In genomic region chr11:67411785-67412152, GRCh38 we compare ENCODE assay signal across 17 cellular contexts. TPM values are rescaled to one million over a fixed set of nuclear protein-coding genes. Genes with fewer than 3 reads are reported as not detected.
DNase-seq lines count a peak whose midpoint lies in the region; ATAC-seq, FAIRE-seq and TF ChIP-seq lines count a peak whose summit lies in the region.
"Had no signal": no experiment of that assay in that cellular context is flagged by ENCODE, and none has a peak within 500 bp of the region (broad histone marks: within the 10 kb centered on the region; RNA-seq: fewer than 3 reads in every experiment).

No MANE protein-coding gene starts in this region.

- H3K18ac ChIP-seq in H1 (ENCODE audit: extremely low read depth, low read length), result no peak overlapping the region; the same call in 1 of the 2 replicates

- no peak overlapping the region for H4K91ac ChIP-seq in H1 (replicated peaks; ENCODE audit: insufficient read length, low read length)

- no peak for ATAC-seq in T-cell (replicated peaks in 1 of 4)
- peak; percentile 15 for ATAC-seq in stimulated activated naive CD8-positive, alpha-beta T cell treated with anti-CD3 and anti-CD28 coated beads, Interleukin-15, amount 100 ng/mL, for 72 hours
- no peak for ATAC-seq in left lobe of liver
- ATAC-seq: psoas muscle had no signal

- peaks cover 4 to 22% (median 13%) of the 10 kb centered on the region in 4 experiments for H3K4me1 ChIP-seq in H1 (replicated peaks in 1 of 4; ENCODE audit: control insufficient read depth in 3 of 4, insufficient read depth in 4 of 4, low read length in 3 of 4)

- H3K4me3 ChIP-seq in H1 (ENCODE audit: extremely low read depth in 1 of 4, insufficient read depth in 2 of 4, low read depth in 3 of 4, low read length in 4 of 4), result no peak overlapping the region
- H3K4me3 ChIP-seq: psoas muscle, testis had no signal

- WGBS in H1 (ENCODE audit: extremely low coverage in 1 of 2, insufficient coverage in 1 of 2, insufficient read length in 1 of 2, insufficient replicate concordance in 2 of 2, low coverage in 1 of 2, low lambda C conversion rate in 2 of 2, missing lambda C conversion rate in 1 of 2), 2 experiments, result 89% methylated on average over 6 of the region's 7 CpGs; no CpG with 5 or more reads in 1 of the 2 experiments

- H3K23ac ChIP-seq in H1 (ENCODE audit: insufficient read length), result no peak overlapping the region

- H3K23me2 ChIP-seq in H1 (ENCODE audit: low read depth, low read length), result 0 out of 2 replicates have a peak, but pooled peaks cover 3% of the 10 kb centered on the region

- no peak overlapping the region for H3K4ac ChIP-seq in H1 (replicated peaks; ENCODE audit: insufficient read length, low read depth, low read length)

- H3K9ac ChIP-seq in H1 (replicated peaks in 1 of 4; ENCODE audit: extremely low read depth in 1 of 4, low read depth in 3 of 4, low read length in 3 of 4), result 0 out of 7 replicates have a peak overlapping the region, but pooled peaks of 1 of the 4 experiments have one; percentile 10

- no peaks in the 10 kb centered on the region for H3K79me2 ChIP-seq in H1 (ENCODE audit: control insufficient read depth in 1 of 2, insufficient read depth in 2 of 2, low read length in 2 of 2)

- no peak overlapping the region for H3K4me2 ChIP-seq in H1 (ENCODE audit: insufficient read depth in 1 of 2, low read depth in 2 of 2, low read length in 2 of 2)

- CTCF ChIA-PET in T-cell (lab: Charles Lee) (no interaction called here), H1 (lab: Charles Lee; ENCODE audit: partially characterized antibody) (interaction anchor here (0.9 to 2.5 kb wide), 6 partner anchors 11 to 66 kb away, joined by 3 to 7 read pairs (median 4); partner anchors contain the start of genes PPP1CA, PTPRCAP and TMEM134)

- peaks cover 78% of the 10 kb centered on the region for H3K4me1 Mint-ChIP-seq in activated T-cell treated with anti-CD3 and anti-CD28 coated beads, Interleukin-2, amount 50 U/mL, for 24 hours (ENCODE audit: low read depth)
- peaks cover 79 to 86% (median 81%) of the 10 kb centered on the region in 3 donors for H3K4me1 Mint-ChIP-seq in T-cell
- peaks cover 84% of the 10 kb centered on the region for H3K4me1 Mint-ChIP-seq in stimulated activated naive CD8-positive, alpha-beta T cell treated with anti-CD3 and anti-CD28 coated beads, Interleukin-15, amount 100 ng/mL, for 72 hours

- no peak overlapping the region for H2BK20ac ChIP-seq in H1 (ENCODE audit: low read length)

- H4K8ac ChIP-seq in H1 (ENCODE audit: extremely low read depth, insufficient read depth, low read length), result no peak overlapping the region

- peak; percentile 48 for DNase-seq in activated T-cell treated with anti-CD3 and anti-CD28 coated beads, Interleukin-2, amount 50 U/mL, for 24 hours
- DNase-seq in activated T-cell treated with anti-CD3 and anti-CD28 coated beads for 4 hours, result no peak
- peak in 2 of 34 experiments; percentile 19 to 28 for DNase-seq in T-cell
- DNase-seq in H1 (ENCODE audit: low read depth in 1 of 2, low spot score in 2 of 2), result no peak
- DNase-seq in stimulated activated naive CD8-positive, alpha-beta T cell treated with anti-CD3 and anti-CD28 coated beads, Interleukin-15, amount 100 ng/mL, for 72 hours, result peak in 1 of 2 donors; percentile 32
- DNase-seq in activated CD8-positive, alpha-beta memory T cell treated with anti-CD3 and anti-CD28 coated beads, Interleukin-2, amount 50 U/mL, for 48 hours, result no peak
- no peak for DNase-seq in left lobe of liver (ENCODE audit: low spot score)
- no peak for DNase-seq in stimulated activated CD4-positive, alpha-beta T cell treated with anti-CD3 and anti-CD28 coated beads, Interleukin-4, amount 100 ng/mL, for 4 hours
- DNase-seq: brain microvascular endothelial cell, Calu3, NCI-H2081, psoas muscle, testis had no signal

- H2BK5ac ChIP-seq in H1 (ENCODE audit: low read depth, low read length), result no peak overlapping the region

- no peaks in the 10 kb centered on the region for H3K79me1 ChIP-seq in H1 (ENCODE audit: low read depth, low read length)

- no peaks in the 10 kb centered on the region for H3K27me3 Mint-ChIP-seq in activated T-cell treated with anti-CD3 and anti-CD28 coated beads, Interleukin-2, amount 50 U/mL, for 24 hours
- H3K27me3 Mint-ChIP-seq in T-cell, result no peaks in the 10 kb centered on the region
- no peaks in the 10 kb centered on the region for H3K27me3 Mint-ChIP-seq in stimulated activated naive CD8-positive, alpha-beta T cell treated with anti-CD3 and anti-CD28 coated beads, Interleukin-15, amount 100 ng/mL, for 72 hours

- POLR2A ChIA-PET in T-cell (lab: Charles Lee) (no interaction called here), H1 (lab: Charles Lee; ENCODE audit: partially characterized antibody) (interaction anchor here (0.7 to 2.6 kb wide), 9 partner anchors 9 to 81 kb away, joined by 3 to 8 read pairs (median 4); partner anchors contain the start of genes RAD9A and RPS6KB2)

- no peak overlapping the region for H3K27ac ChIP-seq in H1 (ENCODE audit: low read depth, low read length)
- H3K27ac ChIP-seq: brain microvascular endothelial cell, psoas muscle, testis had no signal

- H2BK12ac ChIP-seq in H1 (ENCODE audit: low read depth, low read length), result no peak overlapping the region

- TF ChIP-seq POLR2A in H1 (IDR thresholded peaks at IDR 0.05; ENCODE audit: control extremely low read depth in 1 of 2, low read depth in 2 of 2, low read length in 2 of 2), result no peak

- no peak overlapping the region for H2AFZ ChIP-seq in H1 (ENCODE audit: low read length)

- no peak overlapping the region for H3K14ac ChIP-seq in H1 (ENCODE audit: insufficient read length)

- TF ChIP-seq EP300 in H1 (IDR thresholded peaks at IDR 0.05; ENCODE audit: borderline replicate concordance in 1 of 2, low read depth in 2 of 2, low read length in 2 of 2), result no peak

- peaks cover 32% of the 10 kb centered on the region for H3K36me3 Mint-ChIP-seq in activated T-cell treated with anti-CD3 and anti-CD28 coated beads, Interleukin-2, amount 50 U/mL, for 24 hours (ENCODE audit: low read depth)
- peaks cover 6% of the 10 kb centered on the region for H3K36me3 Mint-ChIP-seq in T-cell

- no peak overlapping the region for H3K56ac ChIP-seq in H1 (replicated peaks; ENCODE audit: insufficient read length, low read depth, low read length)

- H4K20me1 ChIP-seq in H1 (replicated peaks in 1 of 2; ENCODE audit: control insufficient read depth in 1 of 2, insufficient read depth in 2 of 2, low read length in 2 of 2), result no peaks in the 10 kb centered on the region

- 0 out of 2 replicates have a peak overlapping the region, but pooled peaks have one; percentile 16 for H2AK5ac ChIP-seq in H1 (ENCODE audit: low read depth, low read length)

- no peak for TF ChIP-seq RAD21 in H1 (IDR thresholded peaks at IDR 0.05 in 1 of 2, conservative IDR thresholded peaks at IDR 0.05 in 1 of 2; ENCODE audit: low read depth in 2 of 2, low read length in 2 of 2)

- no peaks in the 10 kb centered on the region for H3K9me3 ChIP-seq in H1 (ENCODE audit: insufficient read depth in 2 of 2, low read depth in 1 of 2, low read length in 1 of 2)
- H3K9me3 ChIP-seq: psoas muscle, testis had no signal

- peaks cover 0 to 16% (median 5%) of the 10 kb centered on the region in 4 experiments; a peak in 4 of 7 replicates for H3K27me3 ChIP-seq in H1 (replicated peaks in 1 of 4; ENCODE audit: control insufficient read depth in 3 of 4, extremely low read depth in 1 of 4, insufficient read depth in 3 of 4, low read length in 3 of 4)
- H3K27me3 ChIP-seq: testis had no signal

- no peak overlapping the region for H2BK120ac ChIP-seq in H1 (replicated peaks; ENCODE audit: low read depth, low read length)

- H3K27ac Mint-ChIP-seq in activated T-cell treated with anti-CD3 and anti-CD28 coated beads, Interleukin-2, amount 50 U/mL, for 24 hours, result peak overlapping the region; percentile 61
- H3K27ac Mint-ChIP-seq in T-cell, result peak overlapping the region; percentile 97
- peak overlapping the region in 1 of 2 donors; percentile 89 for H3K27ac Mint-ChIP-seq in stimulated activated naive CD8-positive, alpha-beta T cell treated with anti-CD3 and anti-CD28 coated beads, Interleukin-15, amount 100 ng/mL, for 72 hours
- H3K27ac Mint-ChIP-seq: activated T-helper 2 cell treated with anti-CD3 and anti-CD28 coated beads, Interferon-gamma antibody, Interleukin-2, Interleukin-4, amounts not matched to agents 10 μg/mL and 5 μg/mL and 100 μg/mL, durations not matched to agents 14 hours and 24 hours and 36 hours had no signal

- H4K5ac ChIP-seq in H1 (ENCODE audit: insufficient read length, low read depth, low read length), result no peak overlapping the region

- H3K36me3 ChIP-seq in H1 (ENCODE audit: control insufficient read depth in 2 of 4, insufficient read depth in 4 of 4, low read length in 3 of 4), result no peaks in the 10 kb centered on the region
- H3K36me3 ChIP-seq: brain microvascular endothelial cell had no signal

- H2BK15ac ChIP-seq in H1 (ENCODE audit: low read length), result no peak overlapping the region

- no peak for FAIRE-seq in H1 (lab: Jason Lieb, UNC)
- FAIRE-seq: GM19239 had no signal

- no peak overlapping the region for H3K4me3 Mint-ChIP-seq in activated T-cell treated with anti-CD3 and anti-CD28 coated beads, Interleukin-2, amount 50 U/mL, for 24 hours
- H3K4me3 Mint-ChIP-seq in T-cell, result peak overlapping the region in 1 of 3 donors; percentile 97
- H3K4me3 Mint-ChIP-seq in stimulated activated naive CD8-positive, alpha-beta T cell treated with anti-CD3 and anti-CD28 coated beads, Interleukin-15, amount 100 ng/mL, for 72 hours, result peak overlapping the region; percentile 26 to 39

- no peaks in the 10 kb centered on the region for H3K9me3 Mint-ChIP-seq in activated T-cell treated with anti-CD3 and anti-CD28 coated beads, Interleukin-2, amount 50 U/mL, for 24 hours
- H3K9me3 Mint-ChIP-seq in T-cell, result no peaks in the 10 kb centered on the region
- no peaks in the 10 kb centered on the region for H3K9me3 Mint-ChIP-seq in stimulated activated naive CD8-positive, alpha-beta T cell treated with anti-CD3 and anti-CD28 coated beads, Interleukin-15, amount 100 ng/mL, for 72 hours
- H3K9me3 Mint-ChIP-seq: activated T-helper 2 cell treated with anti-CD3 and anti-CD28 coated beads, Interferon-gamma antibody, Interleukin-2, Interleukin-4, amounts not matched to agents 10 μg/mL and 5 μg/mL and 100 μg/mL, durations not matched to agents 14 hours and 24 hours and 36 hours; T-helper 1 cell treated with Interleukin-12 subunit alpha and Interleukin-12 subunit beta and Interleukin-4 antibody, amounts not matched to agents 30 μg/mL and 1 μg/mL, for 36 hours had no signal

- TF ChIP-seq CTCF in H1 (IDR thresholded peaks at IDR 0.05; ENCODE audit: control extremely low read depth in 1 of 3, insufficient read depth in 1 of 3, low read depth in 1 of 3, low read length in 3 of 3), result no peak

RNA-seq across cellular contexts. Expression of gene CARNS1, which starts 3.7 kb away (rescaled TPM):
- total RNA-seq in T-cell (10 to 100 TPM in 2 of 5 donors, 1 to 10 TPM in 3; 5.5 to 19.1 (median 9.8) TPM), left lobe of liver (0.28 TPM)
- total RNA-seq in H1 (2021; fragmentation: NEBNext Ultra II Directional; extraction: Animal tissue kit (Norgen Biotek cat#: 25700)), result 0.61 and 1.1 TPM in 2 replicates
- polyA plus RNA-seq in H1 (2011; rRNA removed), result 0.82 and 0.96 TPM in 2 replicates
- polyA plus RNA-seq in H1 (2011; cell fraction: cytosol; rRNA removed), result 1.1 TPM
- polyA plus RNA-seq in H1 (2011; cell fraction: nucleus; rRNA removed), result 5.7 TPM
- polyA plus RNA-seq in H1 (2012, experiment 1 of 2), result 0.72 to 2.2 TPM (median 1.1 TPM) in 4 replicates
- polyA plus RNA-seq in H1 (2012, experiment 2 of 2), result 0.47 TPM
- 0.51 TPM for polyA plus RNA-seq in H1 (2013, experiment 1 of 2)
- polyA plus RNA-seq in H1 (2013, experiment 2 of 2), result 0.31 TPM
- polyA minus RNA-seq in H1 (2011; rRNA and poly(A)+ RNA removed), result 0.47 and 0.54 TPM in 2 replicates
- polyA minus RNA-seq in H1 (2011; cell fraction: cytosol; rRNA and poly(A)+ RNA removed), result 0.22 TPM
- 1.4 TPM for polyA minus RNA-seq in H1 (2011; cell fraction: nucleus; rRNA and poly(A)+ RNA removed)
- total RNA-seq: Calu3 had no signal

RNA-seq across cellular contexts. Expression of gene TBC1D10C, which starts 7.9 kb away (rescaled TPM):
- total RNA-seq in T-cell (100 to 1,000 TPM; 288 to 449 (median 436) TPM), left lobe of liver (1.1 TPM)
- total RNA-seq in H1 (2021; fragmentation: NEBNext Ultra II Directional; extraction: Animal tissue kit (Norgen Biotek cat#: 25700)), result 0.69 TPM in 1 of 2 replicates, not detected in the other
- 0.27 and 0.35 TPM in 2 replicates for polyA plus RNA-seq in H1 (2011; rRNA removed)
- 0.16 TPM for polyA plus RNA-seq in H1 (2011; cell fraction: cytosol; rRNA removed)
- 1.6 TPM for polyA plus RNA-seq in H1 (2011; cell fraction: nucleus; rRNA removed)
- polyA plus RNA-seq in H1 (2012, experiment 1 of 2), result 0.11 to 1.00 TPM (median 0.55 TPM) in 4 replicates
- 0.31 TPM for polyA plus RNA-seq in H1 (2012, experiment 2 of 2)
- 0.41 TPM for polyA plus RNA-seq in H1 (2013, experiment 1 of 2)
- 0.46 TPM for polyA plus RNA-seq in H1 (2013, experiment 2 of 2)
- polyA minus RNA-seq in H1 (2011; rRNA and poly(A)+ RNA removed), result 0.22 and 0.41 TPM in 2 replicates
- not detected for polyA minus RNA-seq in H1 (2011; cell fraction: cytosol; rRNA and poly(A)+ RNA removed)
- 0.40 TPM for polyA minus RNA-seq in H1 (2011; cell fraction: nucleus; rRNA and poly(A)+ RNA removed)
- total RNA-seq: Calu3, MCF 10A had no signal

RNA-seq across cellular contexts. Expression of gene PPP1CA, which starts 10.1 kb away (rescaled TPM):
- 100 to 1,000 TPM; 118 to 198 (median 186) TPM for total RNA-seq in T-cell
- total RNA-seq in H1 (2021; fragmentation: NEBNext Ultra II Directional; extraction: Animal tissue kit (Norgen Biotek cat#: 25700)), result 198 and 210 TPM in 2 replicates
- 359 and 430 TPM in 2 replicates for polyA plus RNA-seq in H1 (2011; rRNA removed)
- 274 TPM for polyA plus RNA-seq in H1 (2011; cell fraction: cytosol; rRNA removed)
- polyA plus RNA-seq in H1 (2011; cell fraction: nucleus; rRNA removed), result 218 TPM
- polyA plus RNA-seq in H1 (2012, experiment 1 of 2), result 139 to 201 TPM (median 197 TPM) in 4 replicates
- polyA plus RNA-seq in H1 (2012, experiment 2 of 2), result 283 TPM
- 157 TPM for polyA plus RNA-seq in H1 (2013, experiment 1 of 2)
- polyA plus RNA-seq in H1 (2013, experiment 2 of 2), result 156 TPM
- 140 and 166 TPM in 2 replicates for polyA minus RNA-seq in H1 (2011; rRNA and poly(A)+ RNA removed)
- polyA minus RNA-seq in H1 (2011; cell fraction: cytosol; rRNA and poly(A)+ RNA removed), result 98.8 TPM
- polyA minus RNA-seq in H1 (2011; cell fraction: nucleus; rRNA and poly(A)+ RNA removed), result 65.8 TPM
- 63.1 TPM for total RNA-seq in left lobe of liver

RNA-seq across cellular contexts. Expression of gene RPS6KB2, which starts 16.5 kb away (rescaled TPM):
- 10 to 100 TPM; 60.3 to 88.0 (median 81.9) TPM for total RNA-seq in T-cell
- 41.0 and 43.9 TPM in 2 replicates for total RNA-seq in H1 (2021; fragmentation: NEBNext Ultra II Directional; extraction: Animal tissue kit (Norgen Biotek cat#: 25700))
- polyA plus RNA-seq in H1 (2011; rRNA removed), result 47.1 and 58.6 TPM in 2 replicates
- polyA plus RNA-seq in H1 (2011; cell fraction: cytosol; rRNA removed), result 54.3 TPM
- polyA plus RNA-seq in H1 (2011; cell fraction: nucleus; rRNA removed), result 104 TPM
- 31.6 to 44.5 TPM (median 41.0 TPM) in 4 replicates for polyA plus RNA-seq in H1 (2012, experiment 1 of 2)
- 44.7 TPM for polyA plus RNA-seq in H1 (2012, experiment 2 of 2)
- 27.6 TPM for polyA plus RNA-seq in H1 (2013, experiment 1 of 2)
- 27.9 TPM for polyA plus RNA-seq in H1 (2013, experiment 2 of 2)
- 36.3 and 41.7 TPM in 2 replicates for polyA minus RNA-seq in H1 (2011; rRNA and poly(A)+ RNA removed)
- 30.8 TPM for polyA minus RNA-seq in H1 (2011; cell fraction: cytosol; rRNA and poly(A)+ RNA removed)
- polyA minus RNA-seq in H1 (2011; cell fraction: nucleus; rRNA and poly(A)+ RNA removed), result 44.4 TPM
- total RNA-seq in left lobe of liver, result 31.5 TPM

RNA-seq across cellular contexts. Expression of gene RAD9A, which starts 20.0 kb away (rescaled TPM):
- 10 to 100 TPM; 34.9 to 63.8 (median 56.2) TPM for total RNA-seq in T-cell
- total RNA-seq in H1 (2021; fragmentation: NEBNext Ultra II Directional; extraction: Animal tissue kit (Norgen Biotek cat#: 25700)), result 20.8 and 22.2 TPM in 2 replicates
- 25.5 and 29.6 TPM in 2 replicates for polyA plus RNA-seq in H1 (2011; rRNA removed)
- 25.1 TPM for polyA plus RNA-seq in H1 (2011; cell fraction: cytosol; rRNA removed)
- polyA plus RNA-seq in H1 (2011; cell fraction: nucleus; rRNA removed), result 76.6 TPM
- polyA plus RNA-seq in H1 (2012, experiment 1 of 2), result 19.7 to 23.9 TPM (median 22.6 TPM) in 4 replicates
- 19.6 TPM for polyA plus RNA-seq in H1 (2012, experiment 2 of 2)
- 19.6 TPM for polyA plus RNA-seq in H1 (2013, experiment 1 of 2)
- polyA plus RNA-seq in H1 (2013, experiment 2 of 2), result 18.6 TPM
- 5.9 and 10.4 TPM in 2 replicates for polyA minus RNA-seq in H1 (2011; rRNA and poly(A)+ RNA removed)
- polyA minus RNA-seq in H1 (2011; cell fraction: cytosol; rRNA and poly(A)+ RNA removed), result 10.0 TPM
- polyA minus RNA-seq in H1 (2011; cell fraction: nucleus; rRNA and poly(A)+ RNA removed), result 17.6 TPM
- 14.9 TPM for total RNA-seq in left lobe of liver

Comparison
In these comparisons a context has a peak if more than half of its experiments do, and no peak if none do; other contexts are left out.
1. RNA of gene TBC1D10C, which starts 7.9 kb away (total RNA-seq): 288 to 449 TPM in T-cell; 1.1 TPM in left lobe of liver (single experiment) and 0.69 TPM in H1; every median in the first group is over 100 times any median in the second.